Comparison of ENCODE assay signal across 14 cellular contexts in genomic region chr3:73512095-73512494, GRCh38.
DNase-seq lines count a peak whose midpoint lies in the region; ATAC-seq and TF ChIP-seq lines count a peak whose summit lies in the region.
"Had no signal": no experiment of that assay in that cellular context is flagged by ENCODE, and none has a peak within 500 bp of the region (broad histone marks: within the 10 kb centered on the region; RNA-seq: fewer than 3 reads in every experiment).

No MANE protein-coding gene starts in this region.

- CTCF ChIA-PET in Calu3 (lab: Charles Lee), result no interaction called here
- CTCF ChIA-PET in activated naive CD4-positive, alpha-beta T cell treated with anti-CD3 and anti-CD28 coated beads, Interleukin-2, amount 10 ng/mL, durations not matched to agents 7 days and 5 days (lab: Charles Lee), result interaction anchor here (1.2 kb wide), 1 partner anchor 9 kb away, joined by 6 read pairs; no protein-coding TSS in a partner anchor

- H3K27ac Mint-ChIP-seq in endodermal cell, result no peak overlapping the region
- peak overlapping the region; percentile 90 for H3K27ac Mint-ChIP-seq in nephron progenitor cell
- H3K27ac Mint-ChIP-seq in Calu3 (ENCODE audit: unreplicated experiment), result no peak overlapping the region
- H3K27ac Mint-ChIP-seq in activated naive CD4-positive, alpha-beta T cell treated with anti-CD3 and anti-CD28 coated beads, Interleukin-2, amount 10 ng/mL, durations not matched to agents 7 days and 5 days, result no peak overlapping the region
- H3K27ac Mint-ChIP-seq: activated CD4-positive, alpha-beta memory T cell treated with anti-CD3 and anti-CD28 coated beads, Interleukin-2, amount 10 ng/mL, durations not matched to agents 7 days and 5 days; activated T-helper 1 cell treated with anti-CD3 and anti-CD28 coated beads, Interleukin-12 subunit alpha, Interleukin-12 subunit beta, Interleukin-2, Interleukin-4 antibody, amounts not matched to agents 30 ng/mL and 10 ng/mL and 1 ng/mL, durations not matched to agents 14 hours and 24 hours and 36 hours; natural killer cell treated with Interleukin-12 subunit alpha and Interleukin-12 subunit beta and Interleukin-15 and Interleukin-18, amount 100 ng/mL, for 72 hours had no signal

- H3K4me3 Mint-ChIP-seq in endodermal cell (no peak overlapping the region), nephron progenitor cell (no peak overlapping the region), Calu3 (ENCODE audit: low read depth, unreplicated experiment) (no peak overlapping the region)
- H3K4me3 Mint-ChIP-seq in activated naive CD4-positive, alpha-beta T cell treated with anti-CD3 and anti-CD28 coated beads, Interleukin-2, amount 10 ng/mL, durations not matched to agents 7 days and 5 days, result no peak overlapping the region
- H3K4me3 Mint-ChIP-seq: activated CD4-positive, alpha-beta memory T cell treated with anti-CD3 and anti-CD28 coated beads, Interleukin-2, amount 10 ng/mL, durations not matched to agents 7 days and 5 days; activated T-helper 1 cell treated with anti-CD3 and anti-CD28 coated beads, Interleukin-12 subunit alpha, Interleukin-12 subunit beta, Interleukin-2, Interleukin-4 antibody, amounts not matched to agents 30 ng/mL and 10 ng/mL and 1 ng/mL, durations not matched to agents 14 hours and 24 hours and 36 hours; natural killer cell treated with Interleukin-12 subunit alpha and Interleukin-12 subunit beta and Interleukin-15 and Interleukin-18, amount 100 ng/mL, for 72 hours had no signal

- H3K9me3 Mint-ChIP-seq in endodermal cell, result no peaks in the 10 kb centered on the region
- H3K9me3 Mint-ChIP-seq in nephron progenitor cell, result peaks cover 3% of the 10 kb centered on the region
- H3K9me3 Mint-ChIP-seq in Calu3 (ENCODE audit: low read depth, unreplicated experiment), result no peaks in the 10 kb centered on the region
- no peaks in the 10 kb centered on the region for H3K9me3 Mint-ChIP-seq in activated naive CD4-positive, alpha-beta T cell treated with anti-CD3 and anti-CD28 coated beads, Interleukin-2, amount 10 ng/mL, durations not matched to agents 7 days and 5 days
- H3K9me3 Mint-ChIP-seq: activated CD4-positive, alpha-beta memory T cell treated with anti-CD3 and anti-CD28 coated beads, Interleukin-2, amount 10 ng/mL, durations not matched to agents 7 days and 5 days; activated T-helper 1 cell treated with anti-CD3 and anti-CD28 coated beads, Interleukin-12 subunit alpha, Interleukin-12 subunit beta, Interleukin-2, Interleukin-4 antibody, amounts not matched to agents 30 ng/mL and 10 ng/mL and 1 ng/mL, durations not matched to agents 14 hours and 24 hours and 36 hours; natural killer cell treated with Interleukin-12 subunit alpha and Interleukin-12 subunit beta and Interleukin-15 and Interleukin-18, amount 100 ng/mL, for 72 hours had no signal

- H3K9me3 ChIP-seq in endodermal cell (ENCODE audit: control insufficient read depth, low read length) (no peaks in the 10 kb centered on the region), SJCRH30 (replicated peaks) (no peaks in the 10 kb centered on the region)
- H3K9me3 ChIP-seq: SK-N-SH had no signal

- peaks cover 21% of the 10 kb centered on the region for H3K4me1 ChIP-seq in endodermal cell (ENCODE audit: control insufficient read depth, insufficient read depth, low read length)
- H3K4me1 ChIP-seq in SJCRH30, result peaks cover 16% of the 10 kb centered on the region

- DNase-seq in AG10803 (ENCODE audit: low read depth) (no peak), NCI-H526 (lab: John Stamatoyannopoulos, UW) (peak; percentile 42 to 79), endodermal cell (no peak), nephron progenitor cell (no peak), Calu3 (no peak), SJCRH30 (no peak)
- DNase-seq in activated naive CD4-positive, alpha-beta T cell treated with anti-CD3 and anti-CD28 coated beads, Interleukin-2, amount 10 ng/mL, durations not matched to agents 7 days and 5 days, result no peak
- DNase-seq: activated CD4-positive, alpha-beta memory T cell treated with anti-CD3 and anti-CD28 coated beads, Interleukin-2, amount 10 ng/mL, durations not matched to agents 7 days and 5 days; NCI-H2171 treated with DMSO at 0.1 percent for 48 hours; SK-N-SH; stimulated activated CD4-positive, alpha-beta T cell treated with anti-CD3 and anti-CD28 coated beads, Interleukin-4, amount 100 ng/mL, for 24 hours had no signal

- no peaks in the 10 kb centered on the region for H3K36me3 ChIP-seq in endodermal cell (ENCODE audit: control insufficient read depth, insufficient read depth, low read length)
- no peaks in the 10 kb centered on the region for H3K36me3 ChIP-seq in SJCRH30

- no peak for ATAC-seq in HG03280 (IDR thresholded peaks at IDR 0.05; ENCODE audit: unreplicated experiment)
- ATAC-seq: natural killer cell treated with Interleukin-12 subunit alpha and Interleukin-12 subunit beta and Interleukin-15 and Interleukin-18, amount 100 ng/mL, for 72 hours had no signal

- H3K27me3 Mint-ChIP-seq in endodermal cell (ENCODE audit: insufficient read depth) (peaks cover 36% of the 10 kb centered on the region), nephron progenitor cell (ENCODE audit: low read depth, poor library complexity) (no peaks in the 10 kb centered on the region), Calu3 (ENCODE audit: unreplicated experiment) (peaks cover 11% of the 10 kb centered on the region)
- no peaks in the 10 kb centered on the region for H3K27me3 Mint-ChIP-seq in activated naive CD4-positive, alpha-beta T cell treated with anti-CD3 and anti-CD28 coated beads, Interleukin-2, amount 10 ng/mL, durations not matched to agents 7 days and 5 days
- H3K27me3 Mint-ChIP-seq: activated CD4-positive, alpha-beta memory T cell treated with anti-CD3 and anti-CD28 coated beads, Interleukin-2, amount 10 ng/mL, durations not matched to agents 7 days and 5 days; natural killer cell treated with Interleukin-12 subunit alpha and Interleukin-12 subunit beta and Interleukin-15 and Interleukin-18, amount 100 ng/mL, for 72 hours had no signal

- H3K36me3 Mint-ChIP-seq in endodermal cell (ENCODE audit: low read depth) (no peaks in the 10 kb centered on the region), nephron progenitor cell (ENCODE audit: low read depth) (peaks cover 4% of the 10 kb centered on the region), Calu3 (ENCODE audit: insufficient read depth, unreplicated experiment) (no peaks in the 10 kb centered on the region)
- no peaks in the 10 kb centered on the region for H3K36me3 Mint-ChIP-seq in activated naive CD4-positive, alpha-beta T cell treated with anti-CD3 and anti-CD28 coated beads, Interleukin-2, amount 10 ng/mL, durations not matched to agents 7 days and 5 days
- H3K36me3 Mint-ChIP-seq: natural killer cell treated with Interleukin-12 subunit alpha and Interleukin-12 subunit beta and Interleukin-15 and Interleukin-18, amount 100 ng/mL, for 72 hours had no signal

- intact Hi-C loops in Calu3 (cut with micrococcal nuclease; ENCODE audit: unreplicated experiment), result loop anchor here (5.0 kb wide), 1 partner anchor 190 kb away; no protein-coding TSS in a partner anchor

- TF ChIP-seq CTCF in AG10803 (conservative IDR thresholded peaks at IDR 0.05; ENCODE audit: low read length) (no peak), endodermal cell (conservative IDR thresholded peaks at IDR 0.05) (no peak), nephron progenitor cell (IDR thresholded peaks at IDR 0.05) (no peak), Calu3 (IDR thresholded peaks at IDR 0.05; ENCODE audit: unreplicated experiment) (no peak)

- no TSS peak for BruUV-seq in Calu3 (replicated peaks; lab: Mats Ljungman, UMichigan)

- H3K27me3 ChIP-seq in endodermal cell (ENCODE audit: control insufficient read depth, insufficient read depth, low read length, poor library complexity, severe bottlenecking), result peaks cover 18% of the 10 kb centered on the region
- no peaks in the 10 kb centered on the region for H3K27me3 ChIP-seq in SJCRH30

- H3K9ac ChIP-seq in endodermal cell (ENCODE audit: extremely low read depth, low read length, poor library complexity, severe bottlenecking), result no peak overlapping the region
- H3K9ac ChIP-seq: SK-N-SH had no signal

- H3K4me1 Mint-ChIP-seq in endodermal cell (peaks cover 54% of the 10 kb centered on the region), nephron progenitor cell (peaks cover 65% of the 10 kb centered on the region), Calu3 (ENCODE audit: low read depth, unreplicated experiment) (no peaks in the 10 kb centered on the region)
- no peaks in the 10 kb centered on the region for H3K4me1 Mint-ChIP-seq in activated naive CD4-positive, alpha-beta T cell treated with anti-CD3 and anti-CD28 coated beads, Interleukin-2, amount 10 ng/mL, durations not matched to agents 7 days and 5 days
- H3K4me1 Mint-ChIP-seq: activated CD4-positive, alpha-beta memory T cell treated with anti-CD3 and anti-CD28 coated beads, Interleukin-2, amount 10 ng/mL, durations not matched to agents 7 days and 5 days had no signal

- H3K4me3 ChIP-seq in AG10803 (ENCODE audit: low read length), result peak overlapping the region; percentile 7
- H3K4me3 ChIP-seq in endodermal cell (ENCODE audit: low read length), result no peak overlapping the region
- no peak overlapping the region for H3K4me3 ChIP-seq in SJCRH30

- peak overlapping the region; percentile 72 for H3K27ac ChIP-seq in endodermal cell (ENCODE audit: low read depth, low read length)
- no peak overlapping the region for H3K27ac ChIP-seq in SJCRH30

- 81 to 100% methylated on average over 1 to 6 of the region's 6 CpGs for WGBS in endodermal cell (ENCODE audit: insufficient coverage in 1 of 2, insufficient read length in 1 of 2), 2 experiments

Comparison
In these comparisons a context has a peak if more than half of its experiments do, and no peak if none do; other contexts are left out.
1. DNase-seq: peak in NCI-H526 (2 of 2); none in AG10803 (single experiment), endodermal cell (single experiment), nephron progenitor cell (single experiment), Calu3 (single experiment), activated naive CD4-positive, alpha-beta T cell treated with anti-CD3 and anti-CD28 coated beads, Interleukin-2, amount 10 ng/mL, durations not matched to agents 7 days and 5 days (single experiment) and SJCRH30 (0 of 2).